In the genomic region with DNA sequence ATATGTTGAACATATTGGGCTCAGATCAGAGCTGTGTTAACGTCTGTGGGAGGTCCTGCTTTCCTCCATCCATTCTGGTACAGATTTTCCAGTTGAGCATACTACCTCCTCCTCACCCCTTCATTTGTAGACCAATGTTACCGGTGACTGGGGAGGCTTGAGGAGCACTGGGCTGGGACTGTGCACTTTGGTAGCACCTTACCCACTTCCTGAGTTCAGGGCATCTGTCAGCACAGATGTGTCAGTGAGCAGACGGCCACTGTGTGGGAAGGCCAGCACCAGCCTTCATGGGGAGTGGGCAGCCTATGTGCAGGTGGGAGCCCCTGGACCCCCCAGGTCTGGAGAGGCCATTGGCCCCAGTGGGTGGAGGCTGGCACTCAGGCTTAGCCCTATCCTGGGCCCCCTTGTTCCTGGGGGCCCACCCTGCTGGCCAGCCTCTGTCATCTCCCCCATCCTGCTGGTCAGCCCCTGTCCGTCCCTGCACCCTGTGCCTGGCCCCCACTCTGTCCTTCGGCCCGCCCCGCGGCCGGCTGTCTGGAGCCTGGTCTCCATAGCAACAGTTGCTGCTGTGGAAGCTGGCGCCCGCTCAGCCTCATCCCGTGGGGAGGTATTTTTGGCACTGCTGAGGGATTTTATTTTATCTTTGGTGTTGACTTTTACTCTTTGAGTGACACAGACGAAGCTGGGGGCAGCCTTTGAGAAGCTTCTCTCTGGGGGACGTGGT, we compare ENCODE assay signal across 11 cellular contexts. TPM values are rescaled to one million over a fixed set of nuclear protein-coding genes. Genes with fewer than 3 reads are reported as not detected.
DNase-seq lines count a peak whose midpoint lies in the region; ATAC-seq, FAIRE-seq and TF ChIP-seq lines count a peak whose summit lies in the region.
"Had no signal": no experiment of that assay in that cellular context is flagged by ENCODE, and none has a peak within 500 bp of the region (broad histone marks: within the 10 kb centered on the region; RNA-seq: fewer than 3 reads in every experiment).

No MANE protein-coding gene starts in this region.

- H3K9me3 Mint-ChIP-seq in stimulated activated naive B cell treated with anti-CD40 and anti-IgM and Interleukin-4, amounts not matched to agents 10 μg/mL and 1 μg/mL and 100 μg/mL, for 72 hours = peaks cover 6% of the 10 kb centered on the region in 2 donors
- H3K9me3 Mint-ChIP-seq in osteocyte (ENCODE audit: unreplicated experiment) = no peaks in the 10 kb centered on the region
- H3K9me3 Mint-ChIP-seq: naive thymus-derived CD8-positive, alpha-beta T cell had no signal

- intact Hi-C loops in K562 (cut with micrococcal nuclease) = no loop called here

- H3K27me3 Mint-ChIP-seq in stimulated activated naive B cell treated with anti-CD40 and anti-IgM and Interleukin-4, amounts not matched to agents 10 μg/mL and 1 μg/mL and 100 μg/mL, for 72 hours = peaks cover 0 to 8% of the 10 kb centered on the region in 2 donors
- H3K27me3 Mint-ChIP-seq in osteocyte (ENCODE audit: unreplicated experiment) = peaks cover 7% of the 10 kb centered on the region
- H3K27me3 Mint-ChIP-seq: stimulated activated naive CD8-positive, alpha-beta T cell treated with anti-CD3 and anti-CD28 coated beads, Interleukin-15, Interleukin-2, amounts not matched to agents 100 ng/mL and 50 ng/mL, for 24 hours had no signal

- H3K4me1 ChIP-seq in K562 (replicated peaks in 1 of 2; ENCODE audit: control insufficient read depth in 2 of 2, insufficient read depth in 2 of 2, low read length in 2 of 2) = peaks cover 0 to 18% of the 10 kb centered on the region in 2 experiments; a peak in 3 of 5 replicates

- H3K27ac ChIP-seq in K562 (ENCODE audit: extremely low read depth, low read depth, low read length) (no peak overlapping the region), layer of hippocampus (ENCODE audit: low read depth, low read length) (peak overlapping the region; percentile 72)

- in situ Hi-C loops in K562 (cut with MboI) = no loop called here

- POLR2A ChIA-PET in K562 (lab: Yijun Ruan, JAX) = interaction anchor here (0.6 to 1.2 kb wide), 3 partner anchors 10 to 34 kb away, joined by 3 to 4 read pairs (median 3); no protein-coding TSS in a partner anchor

- peaks cover 3 to 11% of the 10 kb centered on the region in 2 donors for H3K4me1 Mint-ChIP-seq in stimulated activated naive B cell treated with anti-CD40 and anti-IgM and Interleukin-4, amounts not matched to agents 10 μg/mL and 1 μg/mL and 100 μg/mL, for 72 hours
- no peaks in the 10 kb centered on the region for H3K4me1 Mint-ChIP-seq in osteocyte (ENCODE audit: unreplicated experiment)

- no peaks in the 10 kb centered on the region for H3K36me3 Mint-ChIP-seq in stimulated activated naive B cell treated with anti-CD40 and anti-IgM and Interleukin-4, amounts not matched to agents 10 μg/mL and 1 μg/mL and 100 μg/mL, for 72 hours
- no peaks in the 10 kb centered on the region for H3K36me3 Mint-ChIP-seq in osteocyte (ENCODE audit: unreplicated experiment)
- H3K36me3 Mint-ChIP-seq: naive thymus-derived CD8-positive, alpha-beta T cell had no signal

- TF ChIP-seq POLR2A in K562 (conservative IDR thresholded peaks at IDR 0.05) = no peak

- no TSS peak for BruUV-seq in K562 (replicated peaks; lab: Mats Ljungman, UMichigan)

- H3K36me3 ChIP-seq in K562 (ENCODE audit: control insufficient read depth, insufficient read depth, low read length) = no peaks in the 10 kb centered on the region

- H3K9ac ChIP-seq in K562 (ENCODE audit: insufficient read depth in 1 of 2, low read depth in 2 of 2, low read length in 2 of 2) = no peak overlapping the region

- no peak for TF ChIP-seq EP300 in K562 (IDR thresholded peaks at IDR 0.05; ENCODE audit: low read length)

- no peak overlapping the region for H3K4me3 ChIP-seq in K562

- no peak overlapping the region for H3K27ac Mint-ChIP-seq in stimulated activated naive B cell treated with anti-CD40 and anti-IgM and Interleukin-4, amounts not matched to agents 10 μg/mL and 1 μg/mL and 100 μg/mL, for 72 hours
- no peak overlapping the region for H3K27ac Mint-ChIP-seq in osteocyte (ENCODE audit: unreplicated experiment)
- H3K27ac Mint-ChIP-seq: stimulated activated naive CD8-positive, alpha-beta T cell treated with anti-CD3 and anti-CD28 coated beads, Interleukin-15, Interleukin-2, amounts not matched to agents 100 ng/mL and 50 ng/mL, for 24 hours had no signal

- H3K9me3 ChIP-seq in K562 (replicated peaks; ENCODE audit: control insufficient read depth, insufficient read depth, low read depth, low read length) = no peaks in the 10 kb centered on the region

- ATAC-seq in K562 = peak; percentile 47
- ATAC-seq in stimulated activated naive B cell treated with anti-CD40 and anti-IgM and Interleukin-4, amounts not matched to agents 10 μg/mL and 1 μg/mL and 100 μg/mL, for 72 hours (replicated peaks) = peak; percentile 38 to 47
- ATAC-seq: naive thymus-derived CD8-positive, alpha-beta T cell had no signal

- TF ChIP-seq CTCF in K562 (IDR thresholded peaks at IDR 0.05 in 2 of 3, conservative IDR thresholded peaks at IDR 0.05 in 1 of 3; ENCODE audit: insufficient read depth in 2 of 3, low read depth in 1 of 3, low read length in 3 of 3) = no peak
- TF ChIP-seq CTCF in osteocyte (IDR thresholded peaks at IDR 0.05) = no peak

- CTCF ChIA-PET in K562 (lab: Yijun Ruan, JAX; ENCODE audit: low intra/inter-chr PET ratio) = no interaction called here

- DNase-seq in NCI-H1105 (lab: John Stamatoyannopoulos, UW) = peak; percentile 46
- DNase-seq in K562 (ENCODE audit: extremely low read depth in 1 of 4, low spot score in 3 of 4) = no peak
- DNase-seq in stimulated activated naive B cell treated with anti-CD40 and anti-IgM and Interleukin-4, amounts not matched to agents 10 μg/mL and 1 μg/mL and 100 μg/mL, for 72 hours = no peak
- no peak for DNase-seq in stimulated activated CD4-positive, alpha-beta T cell treated with anti-CD3 and anti-CD28 coated beads, Interleukin-4, amount 100 ng/mL, for 1 hour
- no peak for DNase-seq in stimulated activated naive CD4-positive, alpha-beta T cell treated with Interleukin-2 at 50 U/mL for 16 hours (lab: John Stamatoyannopoulos, UW)
- DNase-seq in osteocyte (ENCODE audit: extremely low spot score, unreplicated experiment) = no peak
- DNase-seq: effector CD4-positive, alpha-beta T cell; NCI-H510A had no signal

- no peak for TF ChIP-seq RAD21 in K562 (CRISPR knock-in tag; conservative IDR thresholded peaks at IDR 0.05 in 1 of 2, IDR thresholded peaks at IDR 0.05 in 1 of 2)

- H3K79me2 ChIP-seq in K562 (ENCODE audit: control insufficient read depth, insufficient read depth, low read length) = no peaks in the 10 kb centered on the region

- FAIRE-seq in K562 (lab: Jason Lieb, UNC) = no peak

- no peak overlapping the region for H3K4me2 ChIP-seq in K562 (ENCODE audit: insufficient read depth, low read length)

- H3K4me3 Mint-ChIP-seq in stimulated activated naive B cell treated with anti-CD40 and anti-IgM and Interleukin-4, amounts not matched to agents 10 μg/mL and 1 μg/mL and 100 μg/mL, for 72 hours = no peak overlapping the region
- no peak overlapping the region for H3K4me3 Mint-ChIP-seq in osteocyte (ENCODE audit: unreplicated experiment)
- H3K4me3 Mint-ChIP-seq: stimulated activated naive CD8-positive, alpha-beta T cell treated with anti-CD3 and anti-CD28 coated beads, Interleukin-15, Interleukin-2, amounts not matched to agents 100 ng/mL and 50 ng/mL, for 24 hours had no signal

- H2AFZ ChIP-seq in K562 (ENCODE audit: low read depth, low read length) = no peak overlapping the region

- H3K9me1 ChIP-seq in K562 (ENCODE audit: control insufficient read depth, insufficient read depth, low read length) = peaks cover 4% of the 10 kb centered on the region

- peaks cover 12% of the 10 kb centered on the region; the same call in 1 of the 2 replicates for H4K20me1 ChIP-seq in K562 (replicated peaks; ENCODE audit: control insufficient read depth, insufficient read depth, low read length)

- WGBS in K562 (ENCODE audit: insufficient coverage, low coverage, missing lambda C conversion rate) = under 1% methylated on average over 14 of the region's 14 CpGs

- H3K27me3 ChIP-seq in K562 (ENCODE audit: control insufficient read depth in 2 of 2, insufficient read depth in 2 of 2, low read length in 2 of 2) (peaks cover 0 to 25% of the 10 kb centered on the region in 2 experiments; a peak in 1 of 5 replicates), layer of hippocampus (ENCODE audit: control insufficient read depth, insufficient read depth, low read length) (no peaks in the 10 kb centered on the region)

RNA-seq across cellular contexts. Expression of gene WNK2, which starts 21.3 kb away (rescaled TPM):
- total RNA-seq in K562 (2011; cell fraction: chromatin; rRNA removed; ENCODE audit: low replicate concordance) = 5.1 and 9.4 TPM in 2 replicates
- 1.5 and 1.6 TPM in 2 replicates for total RNA-seq in K562 (2011; cell fraction: nucleolus; rRNA removed)
- total RNA-seq in K562 (2011; cell fraction: nucleoplasm; rRNA removed) = 4.0 and 4.5 TPM in 2 replicates
- 0.64 and 1.9 TPM in 2 replicates for total RNA-seq in K562 (2014; rRNA removed)
- 0.36 and 0.41 TPM in 2 replicates for total RNA-seq in K562 (2014; rRNA removed; fragmentation: Illumina TruSeq; extraction: Trizol)
- 0.40 and 0.60 TPM in 2 replicates for total RNA-seq in K562 (2015; rRNA removed; fragmentation: Illumina TruSeq; extraction: Trizol)
- total RNA-seq in K562 (2021) = 3.3 TPM in 2 replicates
- polyA plus RNA-seq in K562 (2011; rRNA removed) = 0.28 and 0.45 TPM in 2 replicates
- 0.15 and 0.75 TPM in 2 replicates for polyA plus RNA-seq in K562 (2011; cell fraction: cytosol; rRNA removed)
- polyA plus RNA-seq in K562 (2011; cell fraction: nucleus; rRNA removed) = 0.73 and 2.4 TPM in 2 replicates
- 1.9 and 2.2 TPM in 2 replicates for polyA plus RNA-seq in K562 (2012)
- polyA plus RNA-seq in K562 (2014; fragmentation: Illumina TruSeq; extraction: Trizol) = 0.73 and 1.7 TPM in 2 replicates
- polyA plus RNA-seq in K562 (2014; fragmentation: Nextera tagmentation; extraction: Ambion mirVana) = not detected
- polyA plus RNA-seq in K562 (2014; rRNA removed) = 1.4 and 1.8 TPM in 2 replicates
- polyA minus RNA-seq in K562 (2011; rRNA and poly(A)+ RNA removed) = 0.27 and 0.77 TPM in 2 replicates
- polyA minus RNA-seq in K562 (2011; cell fraction: cytosol; rRNA and poly(A)+ RNA removed) = 0.67 TPM in 1 of 2 replicates, not detected in the other
- polyA minus RNA-seq in K562 (2011; cell fraction: nucleus; rRNA and poly(A)+ RNA removed) = 0.89 and 1.2 TPM in 2 replicates
- total RNA-seq in osteocyte = not detected in 2 replicates
- polyA plus RNA-seq: naive thymus-derived CD8-positive, alpha-beta T cell had no signal
